14 cellular contexts compared by ENCODE assay signal in the genomic region with DNA sequence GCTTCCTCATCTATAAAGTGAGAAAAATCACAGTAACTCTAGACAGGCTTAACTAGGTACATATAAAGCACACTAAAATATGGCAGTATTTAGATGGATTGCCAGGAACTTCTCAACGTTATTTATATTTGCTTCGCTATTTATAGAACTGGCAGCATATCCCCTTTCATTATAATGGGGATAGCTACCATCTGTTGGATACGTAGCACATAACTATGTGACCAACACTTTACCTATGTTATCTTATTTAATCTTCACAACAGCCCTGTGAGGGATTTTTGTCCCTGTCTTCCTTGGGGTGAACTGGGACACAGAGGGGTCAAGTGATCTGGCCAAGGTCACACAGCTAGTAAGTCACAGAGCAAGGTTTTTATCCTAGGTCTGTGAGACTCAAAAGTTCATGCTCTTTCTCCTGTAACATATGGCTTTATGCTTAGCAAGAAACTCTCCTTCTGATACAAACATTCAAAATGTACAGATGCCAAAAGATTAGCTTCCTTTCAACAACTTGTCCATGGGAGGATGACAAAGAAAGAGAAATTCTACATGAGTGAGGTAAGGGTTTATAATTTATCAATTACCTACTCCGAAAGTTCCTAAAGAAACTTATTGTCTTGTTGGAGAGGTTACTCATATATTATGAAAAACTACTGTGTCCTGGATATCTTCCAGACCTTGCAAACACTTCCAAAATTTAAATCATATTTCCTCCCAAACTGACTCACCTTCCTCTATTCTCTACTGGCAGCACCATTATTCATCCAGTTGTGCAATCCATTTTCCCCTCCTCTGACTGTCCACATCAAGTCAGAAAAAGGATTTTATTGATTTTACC.
DNase-seq lines count a peak whose midpoint lies in the region; ATAC-seq and TF ChIP-seq lines count a peak whose summit lies in the region.
"Had no signal": no experiment of that assay in that cellular context is flagged by ENCODE, and none has a peak within 500 bp of the region (broad histone marks: within the 10 kb centered on the region; RNA-seq: fewer than 3 reads in every experiment).

No MANE protein-coding gene starts in this region.

- H3K27ac ChIP-seq in RWPE2 (ENCODE audit: poor library complexity, severe bottlenecking) (peak overlapping the region; percentile 85), fibroblast of lung (ENCODE audit: insufficient read depth, low read length) (no peak overlapping the region), gastrocnemius medialis (peak overlapping the region; percentile 18 to 63 (median 57)), body of pancreas (no peak overlapping the region)
- H3K27ac ChIP-seq: right lobe of liver had no signal

- no peaks in the 10 kb centered on the region for H3K79me2 ChIP-seq in fibroblast of lung (ENCODE audit: control insufficient read depth, insufficient read depth, low read length)

- no peaks in the 10 kb centered on the region for H4K20me1 ChIP-seq in fibroblast of lung (ENCODE audit: control insufficient read depth, extremely low read depth, insufficient read depth, low read length)

- H3K9ac ChIP-seq in fibroblast of lung (ENCODE audit: insufficient read depth, low read length), result no peak overlapping the region

- TF ChIP-seq POLR2A in gastrocnemius medialis (IDR thresholded peaks at IDR 0.05) (no peak), body of pancreas (IDR thresholded peaks at IDR 0.05) (no peak)

- H3K9me3 ChIP-seq in RWPE2 (ENCODE audit: severe bottlenecking), result no peaks in the 10 kb centered on the region
- H3K9me3 ChIP-seq in fibroblast of lung (ENCODE audit: control insufficient read depth, insufficient read depth, low read depth, low read length), result no peaks in the 10 kb centered on the region
- H3K9me3 ChIP-seq in gastrocnemius medialis, result peaks cover 0 to 10% (median 0%) of the 10 kb centered on the region in 3 donors
- peaks cover 0 to 16% (median 0%) of the 10 kb centered on the region in 3 donors for H3K9me3 ChIP-seq in body of pancreas
- H3K9me3 ChIP-seq: right lobe of liver had no signal

- no peak overlapping the region for H3K4me2 ChIP-seq in fibroblast of lung (ENCODE audit: extremely low read depth, insufficient read depth, low read length)

- 48 to 51% methylated on average over 4 of the region's 4 CpGs for WGBS in body of pancreas, 2 donors

- no peaks in the 10 kb centered on the region for H3K36me3 Mint-ChIP-seq in stimulated activated memory B cell treated with anti-CD40 and anti-IgM and Interleukin-4, amounts not matched to agents 10 μg/mL and 1 μg/mL and 100 μg/mL, for 72 hours

- H3K4me1 ChIP-seq in RWPE2 (ENCODE audit: insufficient read depth, poor library complexity, severe bottlenecking) (peaks cover 17% of the 10 kb centered on the region), fibroblast of lung (ENCODE audit: control insufficient read depth, extremely low read depth, insufficient read depth, low read length) (no peaks in the 10 kb centered on the region), gastrocnemius medialis (peaks cover 13 to 15% of the 10 kb centered on the region in 2 donors), body of pancreas (no peaks in the 10 kb centered on the region)
- H3K4me1 ChIP-seq: right lobe of liver had no signal

- intact Hi-C loops in gastrocnemius medialis (cut with DNase I; ENCODE audit: low total_unique reads), result loop anchor here (10.0 kb wide), 1 partner anchor 626 kb away; the partner anchor contains the start of gene EGF
- intact Hi-C loops in body of pancreas (cut with DNase I), result no loop called here

- H3K4me1 Mint-ChIP-seq in stimulated activated memory B cell treated with anti-CD40 and anti-IgM and Interleukin-4, amounts not matched to agents 10 μg/mL and 1 μg/mL and 100 μg/mL, for 72 hours, result no peaks in the 10 kb centered on the region

- in situ Hi-C loops in gastrocnemius medialis (cut with MboI; ENCODE audit: low sequenced_read_pairs in 4 of 4), result no loop called here

- H3K36me3 ChIP-seq in RWPE2 (ENCODE audit: low read depth), result no peaks in the 10 kb centered on the region
- H3K36me3 ChIP-seq in fibroblast of lung (ENCODE audit: control insufficient read depth, insufficient read depth, low read length), result no peaks in the 10 kb centered on the region
- no peaks in the 10 kb centered on the region for H3K36me3 ChIP-seq in gastrocnemius medialis
- H3K36me3 ChIP-seq in body of pancreas (replicated peaks in 1 of 2; ENCODE audit: insufficient read depth in 1 of 2, low read depth in 2 of 2), result no peaks in the 10 kb centered on the region

- no peaks in the 10 kb centered on the region for H3K27me3 ChIP-seq in RWPE2 (ENCODE audit: insufficient read depth, poor library complexity, severe bottlenecking)
- no peaks in the 10 kb centered on the region for H3K27me3 ChIP-seq in fibroblast of lung (ENCODE audit: control insufficient read depth, insufficient read depth, low read length)
- H3K27me3 ChIP-seq in gastrocnemius medialis, result no peaks in the 10 kb centered on the region
- no peaks in the 10 kb centered on the region for H3K27me3 ChIP-seq in body of pancreas
- H3K27me3 ChIP-seq: right lobe of liver had no signal

- H3K4me3 ChIP-seq in RWPE2 (ENCODE audit: severe bottlenecking), result no peak overlapping the region
- no peak overlapping the region for H3K4me3 ChIP-seq in fibroblast of lung (replicated peaks in 1 of 4; ENCODE audit: control extremely low read depth in 1 of 4, insufficient read depth in 1 of 4, low read depth in 3 of 4, low read length in 4 of 4)
- H3K4me3 ChIP-seq in gastrocnemius medialis, result no peak overlapping the region
- no peak overlapping the region for H3K4me3 ChIP-seq in body of pancreas
- H3K4me3 ChIP-seq: right lobe of liver had no signal

- H2AFZ ChIP-seq in fibroblast of lung (ENCODE audit: low read length), result no peak overlapping the region

- no peak overlapping the region for H3K4me3 Mint-ChIP-seq in stimulated activated memory B cell treated with anti-CD40 and anti-IgM and Interleukin-4, amounts not matched to agents 10 μg/mL and 1 μg/mL and 100 μg/mL, for 72 hours

- H3K27ac Mint-ChIP-seq in stimulated activated memory B cell treated with anti-CD40 and anti-IgM and Interleukin-4, amounts not matched to agents 10 μg/mL and 1 μg/mL and 100 μg/mL, for 72 hours, result no peak overlapping the region

- H3K9me3 Mint-ChIP-seq in stimulated activated memory B cell treated with anti-CD40 and anti-IgM and Interleukin-4, amounts not matched to agents 10 μg/mL and 1 μg/mL and 100 μg/mL, for 72 hours, result peaks cover 4% of the 10 kb centered on the region

- H3K27me3 Mint-ChIP-seq in stimulated activated memory B cell treated with anti-CD40 and anti-IgM and Interleukin-4, amounts not matched to agents 10 μg/mL and 1 μg/mL and 100 μg/mL, for 72 hours, result no peaks in the 10 kb centered on the region

- ATAC-seq in RWPE2 (ENCODE audit: low read depth) (peak; percentile 93), gastrocnemius medialis (peak in 1 of 2 donors; percentile 36), GM21381 (IDR thresholded peaks at IDR 0.05; ENCODE audit: unreplicated experiment) (no peak), body of pancreas (no peak)
- no peak for ATAC-seq in stimulated activated memory B cell treated with anti-CD40 and anti-IgM and Interleukin-4, amounts not matched to agents 10 μg/mL and 1 μg/mL and 100 μg/mL, for 72 hours

- TF ChIP-seq CTCF in RWPE2 (IDR thresholded peaks at IDR 0.05; ENCODE audit: poor library complexity, severe bottlenecking), result no peak
- no peak for TF ChIP-seq CTCF in fibroblast of lung (conservative IDR thresholded peaks at IDR 0.05 in 1 of 2, IDR thresholded peaks at IDR 0.05 in 1 of 2; ENCODE audit: low read depth in 1 of 2, low read length in 2 of 2)
- TF ChIP-seq CTCF in gastrocnemius medialis (IDR thresholded peaks at IDR 0.05 in 4 of 5, conservative IDR thresholded peaks at IDR 0.05 in 1 of 5), result no peak
- TF ChIP-seq CTCF in body of pancreas (IDR thresholded peaks at IDR 0.05), result no peak

- DNase-seq in GM04504 (ENCODE audit: low read depth), result peak; percentile 68
- no peak for DNase-seq in RWPE2 (ENCODE audit: low spot score)
- peak; percentile 39 to 91 for DNase-seq in fibroblast of lung (ENCODE audit: low read depth in 2 of 2)
- no peak for DNase-seq in gastrocnemius medialis
- no peak for DNase-seq in NCI-H1417 treated with DMSO at 0.1 percent for 48 hours (lab: John Stamatoyannopoulos, UW)
- DNase-seq in body of pancreas, result no peak
- DNase-seq: COR-L47; effector memory CD4-positive, alpha-beta T cell; GOT3; NCI-H1105 treated with DMSO at 0.1 percent for 48 hours; NCI-H526; right lobe of liver had no signal

Comparison
In these comparisons a context has a peak if more than half of its experiments do, and no peak if none do; other contexts are left out.
1. DNase-seq: peak in GM04504 (single experiment) and fibroblast of lung (2 of 2); none in RWPE2 (single experiment), gastrocnemius medialis (0 of 2), NCI-H1417 treated with DMSO at 0.1 percent for 48 hours (single experiment) and body of pancreas (0 of 4).
2. H3K27ac ChIP-seq: peak in RWPE2 (single experiment) and gastrocnemius medialis (4 of 4); none in fibroblast of lung (single experiment) and body of pancreas (0 of 4).